ENCODE assay signal across 9 cellular contexts in genomic region chr13:26377038-26377437, GRCh38.
DNase-seq lines count a peak whose midpoint lies in the region; ATAC-seq and TF ChIP-seq lines count a peak whose summit lies in the region.
"Had no signal": no experiment of that assay in that cellular context is flagged by ENCODE, and none has a peak within 500 bp of the region (broad histone marks: within the 10 kb centered on the region; RNA-seq: fewer than 3 reads in every experiment).

No MANE protein-coding gene starts in this region.

- TF ChIP-seq CTCF in NB4 (IDR thresholded peaks at IDR 0.05; ENCODE audit: low read depth, low read length) (peak; percentile 39), epithelial cell of esophagus (IDR thresholded peaks at IDR 0.05; ENCODE audit: insufficient read depth, low read depth, low read length, missing control alignments) (peak; percentile 52), coronary artery (IDR thresholded peaks at IDR 0.05) (no peak)

- H3K4me3 ChIP-seq in NB4 (ENCODE audit: low read depth, low read length), result no peak overlapping the region
- no peak overlapping the region for H3K4me3 ChIP-seq in epithelial cell of esophagus (ENCODE audit: low read length)
- H3K4me3 ChIP-seq in coronary artery, result no peak overlapping the region

- H3K4me1 Mint-ChIP-seq in stimulated activated effector memory CD8-positive, alpha-beta T cell treated with anti-CD3 and anti-CD28 coated beads, Interleukin-12 subunit alpha, Interleukin-12 subunit beta, amount 100 ng/mL, for 72 hours, result peaks cover 21% of the 10 kb centered on the region

- peak; percentile 49 for ATAC-seq in stimulated activated effector memory CD8-positive, alpha-beta T cell treated with anti-CD3 and anti-CD28 coated beads, Interleukin-12 subunit alpha, Interleukin-12 subunit beta, amount 100 ng/mL, for 72 hours
- ATAC-seq in HG02759 (IDR thresholded peaks at IDR 0.05; ENCODE audit: unreplicated experiment) (no peak), HG02763 (IDR thresholded peaks at IDR 0.05; ENCODE audit: unreplicated experiment) (no peak)
- ATAC-seq: naive thymus-derived CD4-positive, alpha-beta T cell had no signal

- TF ChIP-seq POLR2A in NB4 (IDR thresholded peaks at IDR 0.05; ENCODE audit: extremely low read depth, insufficient read length), result no peak

- no peaks in the 10 kb centered on the region for H3K36me3 Mint-ChIP-seq in stimulated activated effector memory CD8-positive, alpha-beta T cell treated with anti-CD3 and anti-CD28 coated beads, Interleukin-12 subunit alpha, Interleukin-12 subunit beta, amount 100 ng/mL, for 72 hours

- no peaks in the 10 kb centered on the region for H3K9me3 Mint-ChIP-seq in stimulated activated effector memory CD8-positive, alpha-beta T cell treated with anti-CD3 and anti-CD28 coated beads, Interleukin-12 subunit alpha, Interleukin-12 subunit beta, amount 100 ng/mL, for 72 hours
- H3K9me3 Mint-ChIP-seq: naive thymus-derived CD4-positive, alpha-beta T cell had no signal

- H3K4me3 Mint-ChIP-seq in stimulated activated effector memory CD8-positive, alpha-beta T cell treated with anti-CD3 and anti-CD28 coated beads, Interleukin-12 subunit alpha, Interleukin-12 subunit beta, amount 100 ng/mL, for 72 hours, result no peak overlapping the region
- H3K4me3 Mint-ChIP-seq: naive thymus-derived CD4-positive, alpha-beta T cell had no signal

- no peak overlapping the region for H3K27ac Mint-ChIP-seq in stimulated activated effector memory CD8-positive, alpha-beta T cell treated with anti-CD3 and anti-CD28 coated beads, Interleukin-12 subunit alpha, Interleukin-12 subunit beta, amount 100 ng/mL, for 72 hours
- H3K27ac Mint-ChIP-seq: naive thymus-derived CD4-positive, alpha-beta T cell had no signal

- H3K27ac ChIP-seq in coronary artery, result no peak overlapping the region

- DNase-seq in activated effector memory CD4-positive, alpha-beta T cell treated with anti-CD3 and anti-CD28 coated beads, Interleukin-2, amount 50 U/mL, for 16 hours, result peak; percentile 63
- no peak for DNase-seq in activated effector memory CD4-positive, alpha-beta T cell treated with Interleukin-2 at 50 U/mL for 16 hours
- DNase-seq in NB4 (ENCODE audit: low read depth) (peak; percentile 46), epithelial cell of esophagus (ENCODE audit: low read depth) (peak; percentile 25), coronary artery (ENCODE audit: low spot score) (no peak)
- DNase-seq in stimulated activated effector memory CD8-positive, alpha-beta T cell treated with anti-CD3 and anti-CD28 coated beads, Interleukin-12 subunit alpha, Interleukin-12 subunit beta, amount 100 ng/mL, for 72 hours (ENCODE audit: low spot score in 2 of 2), result no peak

Comparison
In these comparisons a context has a peak if more than half of its experiments do, and no peak if none do; other contexts are left out.
1. DNase-seq: peak in activated effector memory CD4-positive, alpha-beta T cell treated with anti-CD3 and anti-CD28 coated beads, Interleukin-2, amount 50 U/mL, for 16 hours (single experiment), NB4 (single experiment) and epithelial cell of esophagus (single experiment); none in activated effector memory CD4-positive, alpha-beta T cell treated with Interleukin-2 at 50 U/mL for 16 hours (single experiment), stimulated activated effector memory CD8-positive, alpha-beta T cell treated with anti-CD3 and anti-CD28 coated beads, Interleukin-12 subunit alpha, Interleukin-12 subunit beta, amount 100 ng/mL, for 72 hours (0 of 2) and coronary artery (single experiment).